Comparison of ENCODE assay signal across 1 cellular context in the genomic region with DNA sequence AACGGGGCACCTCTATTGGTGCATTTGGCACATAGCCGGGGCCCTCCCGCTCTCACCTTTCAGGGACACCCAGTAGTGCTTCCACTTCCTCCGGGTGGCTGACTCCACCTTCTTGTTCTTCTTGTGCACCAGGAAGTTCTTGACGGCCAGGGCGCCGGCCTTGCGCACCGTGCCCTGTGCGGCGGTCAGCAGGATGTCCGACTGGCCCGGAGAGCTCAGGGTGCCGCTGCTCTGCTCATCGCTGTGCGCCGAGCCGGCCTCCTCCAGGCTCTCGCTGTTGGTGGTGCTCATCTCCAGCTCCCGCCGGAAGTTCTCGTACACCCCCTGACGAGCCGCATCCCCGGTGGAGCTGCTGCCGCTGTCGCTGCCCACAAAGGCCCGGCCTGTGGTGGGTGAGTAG.
TF ChIP-seq lines count a peak whose summit lies in the region.

No MANE protein-coding gene starts in this region.

TF ChIP-seq in K562, 482 proteins besides CTCF, POLR2A, EP300 and RAD21 (continued from another document):
- TF ChIP-seq, protein P1, sequence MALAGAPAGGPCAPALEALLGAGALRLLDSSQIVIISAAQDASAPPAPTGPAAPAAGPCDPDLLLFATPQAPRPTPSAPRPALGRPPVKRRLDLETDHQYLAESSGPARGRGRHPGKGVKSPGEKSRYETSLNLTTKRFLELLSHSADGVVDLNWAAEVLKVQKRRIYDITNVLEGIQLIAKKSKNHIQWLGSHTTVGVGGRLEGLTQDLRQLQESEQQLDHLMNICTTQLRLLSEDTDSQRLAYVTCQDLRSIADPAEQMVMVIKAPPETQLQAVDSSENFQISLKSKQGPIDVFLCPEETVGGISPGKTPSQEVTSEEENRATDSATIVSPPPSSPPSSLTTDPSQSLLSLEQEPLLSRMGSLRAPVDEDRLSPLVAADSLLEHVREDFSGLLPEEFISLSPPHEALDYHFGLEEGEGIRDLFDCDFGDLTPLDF (CRISPR knock-in tag; IDR thresholded peaks at IDR 0.05) = no peak
- TF ChIP-seq CBFA2T2 (conservative IDR thresholded peaks at IDR 0.05) (no peak), HDAC3 (IDR thresholded peaks at IDR 0.05; ENCODE audit: borderline replicate concordance, partially characterized antibody) (no peak), SOX6 (IDR thresholded peaks at IDR 0.05) (no peak)
- TF ChIP-seq, protein P2, sequence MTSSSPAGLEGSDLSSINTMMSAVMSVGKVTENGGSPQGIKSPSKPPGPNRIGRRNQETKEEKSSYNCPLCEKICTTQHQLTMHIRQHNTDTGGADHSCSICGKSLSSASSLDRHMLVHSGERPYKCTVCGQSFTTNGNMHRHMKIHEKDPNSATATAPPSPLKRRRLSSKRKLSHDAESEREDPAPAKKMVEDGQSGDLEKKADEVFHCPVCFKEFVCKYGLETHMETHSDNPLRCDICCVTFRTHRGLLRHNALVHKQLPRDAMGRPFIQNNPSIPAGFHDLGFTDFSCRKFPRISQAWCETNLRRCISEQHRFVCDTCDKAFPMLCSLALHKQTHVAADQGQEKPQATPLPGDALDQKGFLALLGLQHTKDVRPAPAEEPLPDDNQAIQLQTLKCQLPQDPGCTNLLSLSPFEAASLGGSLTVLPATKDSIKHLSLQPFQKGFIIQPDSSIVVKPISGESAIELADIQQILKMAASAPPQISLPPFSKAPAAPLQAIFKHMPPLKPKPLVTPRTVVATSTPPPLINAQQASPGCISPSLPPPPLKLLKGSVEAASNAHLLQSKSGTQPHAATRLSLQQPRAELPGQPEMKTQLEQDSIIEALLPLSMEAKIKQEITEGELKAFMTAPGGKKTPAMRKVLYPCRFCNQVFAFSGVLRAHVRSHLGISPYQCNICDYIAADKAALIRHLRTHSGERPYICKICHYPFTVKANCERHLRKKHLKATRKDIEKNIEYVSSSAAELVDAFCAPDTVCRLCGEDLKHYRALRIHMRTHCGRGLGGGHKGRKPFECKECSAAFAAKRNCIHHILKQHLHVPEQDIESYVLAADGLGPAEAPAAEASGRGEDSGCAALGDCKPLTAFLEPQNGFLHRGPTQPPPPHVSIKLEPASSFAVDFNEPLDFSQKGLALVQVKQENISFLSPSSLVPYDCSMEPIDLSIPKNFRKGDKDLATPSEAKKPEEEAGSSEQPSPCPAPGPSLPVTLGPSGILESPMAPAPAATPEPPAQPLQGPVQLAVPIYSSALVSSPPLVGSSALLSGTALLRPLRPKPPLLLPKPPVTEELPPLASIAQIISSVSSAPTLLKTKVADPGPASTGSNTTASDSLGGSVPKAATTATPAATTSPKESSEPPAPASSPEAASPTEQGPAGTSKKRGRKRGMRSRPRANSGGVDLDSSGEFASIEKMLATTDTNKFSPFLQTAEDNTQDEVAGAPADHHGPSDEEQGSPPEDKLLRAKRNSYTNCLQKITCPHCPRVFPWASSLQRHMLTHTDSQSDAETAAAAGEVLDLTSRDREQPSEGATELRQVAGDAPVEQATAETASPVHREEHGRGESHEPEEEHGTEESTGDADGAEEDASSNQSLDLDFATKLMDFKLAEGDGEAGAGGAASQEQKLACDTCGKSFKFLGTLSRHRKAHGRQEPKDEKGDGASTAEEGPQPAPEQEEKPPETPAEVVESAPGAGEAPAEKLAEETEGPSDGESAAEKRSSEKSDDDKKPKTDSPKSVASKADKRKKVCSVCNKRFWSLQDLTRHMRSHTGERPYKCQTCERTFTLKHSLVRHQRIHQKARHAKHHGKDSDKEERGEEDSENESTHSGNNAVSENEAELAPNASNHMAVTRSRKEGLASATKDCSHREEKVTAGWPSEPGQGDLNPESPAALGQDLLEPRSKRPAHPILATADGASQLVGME (CRISPR knock-in tag; IDR thresholded peaks at IDR 0.05) = no peak
